8 cellular contexts compared by ENCODE assay signal in the genomic region with DNA sequence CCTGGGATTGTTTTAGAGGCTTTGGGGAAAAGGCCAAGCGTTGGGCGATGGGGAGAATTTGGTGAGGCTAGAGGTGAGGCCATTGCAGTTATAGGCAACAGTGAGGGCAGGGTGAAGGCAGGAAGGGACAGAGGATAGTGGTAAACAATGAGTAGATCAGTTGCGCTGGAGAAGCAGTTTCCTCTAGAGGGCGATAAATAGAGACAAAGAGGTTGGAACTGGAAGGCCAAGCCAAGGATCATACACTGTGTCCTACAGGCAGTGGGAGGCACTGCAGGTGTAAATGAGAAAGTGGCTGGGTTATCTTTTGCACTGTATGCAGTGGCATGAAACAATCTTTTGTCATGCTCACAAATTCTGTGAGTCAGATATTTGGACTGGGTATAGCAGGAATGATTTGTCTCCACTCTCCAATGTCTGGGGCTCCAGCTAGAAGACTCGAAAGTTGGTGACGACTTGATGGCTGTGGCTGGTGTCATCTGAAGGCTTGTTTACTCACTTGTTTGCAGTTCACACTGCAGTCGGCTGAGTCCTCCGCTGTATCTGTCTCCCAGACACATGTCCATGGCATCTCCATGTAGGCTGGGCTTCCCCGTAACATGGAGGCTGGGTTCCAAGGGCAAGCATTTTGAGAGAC.
DNase-seq lines count a peak whose midpoint lies in the region; ATAC-seq and TF ChIP-seq lines count a peak whose summit lies in the region.

No MANE protein-coding gene starts in this region.

- no peak overlapping the region for H3K4me2 ChIP-seq in SK-N-SH

- H3K4me3 ChIP-seq in SK-N-SH (ENCODE audit: low read depth in 2 of 2, low read length in 1 of 2) (peak overlapping the region in 1 of 2 experiments; percentile 28; a peak in 1 of 4 replicates), esophagus squamous epithelium (no peak overlapping the region), retinal pigment epithelial cell (ENCODE audit: low read length) (no peak overlapping the region)

- H3K79me2 ChIP-seq in SK-N-SH (ENCODE audit: insufficient read depth), result no peaks in the 10 kb centered on the region

- H3K27me3 ChIP-seq in SK-N-SH (ENCODE audit: insufficient read depth), result no peaks in the 10 kb centered on the region
- no peaks in the 10 kb centered on the region for H3K27me3 ChIP-seq in esophagus squamous epithelium

- peak; percentile 86 for DNase-seq in MV-4-11 (lab: John Stamatoyannopoulos, UW)
- peak; percentile 52 for DNase-seq in SK-N-SH
- no peak for DNase-seq in esophagus squamous epithelium (lab: John Stamatoyannopoulos, UW)
- DNase-seq in retinal pigment epithelial cell (ENCODE audit: low read depth), result no peak
- DNase-seq in activated CD4-positive, CD25-positive, alpha-beta regulatory T cell (lab: John Stamatoyannopoulos, UW), result no peak

- no peaks in the 10 kb centered on the region for H4K20me1 ChIP-seq in SK-N-SH (ENCODE audit: insufficient read depth)

- H3K36me3 ChIP-seq in SK-N-SH (replicated peaks in 1 of 2; ENCODE audit: control insufficient read depth in 1 of 2, insufficient read depth in 2 of 2, low read length in 1 of 2) (no peaks in the 10 kb centered on the region), esophagus squamous epithelium (no peaks in the 10 kb centered on the region)

- H3K9me2 ChIP-seq in SK-N-SH, result no peaks in the 10 kb centered on the region

- intact Hi-C loops in esophagus squamous epithelium (cut with DNase I), result no loop called here

- no peak for TF ChIP-seq POLR2A in GM18505 (IDR thresholded peaks at IDR 0.05; ENCODE audit: borderline replicate concordance, extremely low read depth, insufficient read depth, insufficient read length)
- no peak for TF ChIP-seq POLR2A in esophagus squamous epithelium (IDR thresholded peaks at IDR 0.05)

- no peak overlapping the region for H2AFZ ChIP-seq in SK-N-SH (ENCODE audit: low read depth)

- no peak overlapping the region for H3K27ac ChIP-seq in C4-2B
- no peak overlapping the region for H3K27ac ChIP-seq in SK-N-SH (ENCODE audit: low read depth in 2 of 2, low read length in 1 of 2)
- no peak overlapping the region for H3K27ac ChIP-seq in esophagus squamous epithelium

- TF ChIP-seq EP300 in SK-N-SH (IDR thresholded peaks at IDR 0.05; ENCODE audit: borderline replicate concordance in 1 of 2, low read depth in 1 of 2, low read length in 1 of 2), result no peak

- TF ChIP-seq RAD21 in SK-N-SH (IDR thresholded peaks at IDR 0.05; ENCODE audit: low read length), result peak; percentile 66

- POLR2A ChIA-PET in SK-N-SH (lab: Yijun Ruan, JAX), result no interaction called here

- no peaks in the 10 kb centered on the region for H3K9me3 ChIP-seq in SK-N-SH
- no peaks in the 10 kb centered on the region for H3K9me3 ChIP-seq in esophagus squamous epithelium

- H3K4me1 ChIP-seq in SK-N-SH (ENCODE audit: control insufficient read depth in 1 of 2, insufficient read depth in 2 of 2, low read depth in 1 of 2, low read length in 1 of 2) (peaks cover 6 to 10% of the 10 kb centered on the region in 2 experiments; a peak in 2 of 4 replicates), esophagus squamous epithelium (peaks cover 0 to 2% (median 0%) of the 10 kb centered on the region in 3 donors)

- H3F3A ChIP-seq in SK-N-SH (replicated peaks; ENCODE audit: insufficient read depth), result peaks cover 4% of the 10 kb centered on the region

- WGBS in SK-N-SH (ENCODE audit: low lambda C conversion rate), result 62% methylated on average over 7 of the region's 9 CpGs
- WGBS in esophagus squamous epithelium, 2 donors, result 74 to 84% methylated on average over 6 to 9 of the region's 9 CpGs

- CTCF ChIA-PET in SK-N-SH (lab: Yijun Ruan, JAX), result interaction anchor here (0.6 to 1.5 kb wide), 5 partner anchors 11 to 742 kb away, joined by 3 to 4 read pairs (median 3); no protein-coding TSS in a partner anchor

- H3K9ac ChIP-seq in SK-N-SH, result no peak overlapping the region

- peak; percentile 96 for ATAC-seq in GM18505 (IDR thresholded peaks at IDR 0.05; ENCODE audit: unreplicated experiment)
- peak; percentile 97 for ATAC-seq in HG02798 (IDR thresholded peaks at IDR 0.05; ENCODE audit: poor library complexity, unreplicated experiment)

- TF ChIP-seq CTCF in C4-2B (conservative IDR thresholded peaks at IDR 0.05), result peak; percentile 91
- peak; percentile 74 for TF ChIP-seq CTCF in SK-N-SH (IDR thresholded peaks at IDR 0.05)
- peak; percentile 22 to 89 (median 69) for TF ChIP-seq CTCF in esophagus squamous epithelium (IDR thresholded peaks at IDR 0.05)
- TF ChIP-seq CTCF in retinal pigment epithelial cell (conservative IDR thresholded peaks at IDR 0.05; ENCODE audit: low read depth, low read length), result peak; percentile 71

TF ChIP-seq in SK-N-SH, 30 proteins besides CTCF, POLR2A, EP300 and RAD21:
- TF ChIP-seq SMC3 (IDR thresholded peaks at IDR 0.05; ENCODE audit: low read depth, low read length) (peak; percentile 38; the same call in 1 of the 2 replicates), NFIC (IDR thresholded peaks at IDR 0.05; ENCODE audit: borderline replicate concordance) (no peak)

Comparison
In these comparisons a context has a peak if more than half of its experiments do, and no peak if none do; other contexts are left out.
1. DNase-seq: peak in MV-4-11 (single experiment) and SK-N-SH (single experiment); none in esophagus squamous epithelium (single experiment), retinal pigment epithelial cell (single experiment) and activated CD4-positive, CD25-positive, alpha-beta regulatory T cell (0 of 4).
2. Peak in every context shown above with its lines, with median percentiles within 50 percentile points of each other: CTCF ChIP-seq.